Comparison of ENCODE assay signal across 27 cellular contexts in genomic region chr13:37360556-37360955, GRCh38.
DNase-seq lines count a peak whose midpoint lies in the region; FAIRE-seq and TF ChIP-seq lines count a peak whose summit lies in the region.
"Had no signal": no experiment of that assay in that cellular context is flagged by ENCODE, and none has a peak within 500 bp of the region (broad histone marks: within the 10 kb centered on the region; RNA-seq: fewer than 3 reads in every experiment).

No MANE protein-coding gene starts in this region.

- H4K20me1 ChIP-seq in keratinocyte (ENCODE audit: control insufficient read depth, extremely low read depth, insufficient read depth, low read length) = no peaks in the 10 kb centered on the region
- H4K20me1 ChIP-seq: BLaER1 treated with 17β-estradiol and CSF1 and Interleukin-3, amounts not matched to agents 10 nM and 100 nM had no signal

- dilution Hi-C loops in keratinocyte (cut with MboI; ENCODE audit: extremely low pct_ligation_motif_present, low sequenced_read_pairs) = no loop called here

- peak overlapping the region; percentile 59 for H2AFZ ChIP-seq in keratinocyte (ENCODE audit: control insufficient read depth, low read length)

- DNase-seq in AG10803 (ENCODE audit: low read depth) (peak; percentile 38), MV-4-11 (lab: John Stamatoyannopoulos, UW) (peak; percentile 24), keratinocyte (ENCODE audit: low read depth, low spot score) (no peak), H4 (ENCODE audit: low spot score) (no peak), GF-D8 (lab: John Stamatoyannopoulos, UW) (no peak), glomerular visceral epithelial cell (ENCODE audit: extremely low spot score) (no peak), NCI-H2081 (lab: John Stamatoyannopoulos, UW) (no peak)
- DNase-seq: activated CD4-positive, alpha-beta T cell treated with anti-CD3 and anti-CD28 coated beads for 1 hour; activated CD8-positive, alpha-beta T cell treated with anti-CD3 and anti-CD28 coated beads, Interleukin-2, amount 10 ng/mL, durations not matched to agents 7 days and 5 days; activated gamma-delta T cell treated with Interleukin-2 at 50 U/mL for 16 hours; activated T-cell treated with anti-CD3 and anti-CD28 coated beads, Interleukin-2, amount 50 U/mL, for 1 hour; adrenal gland; central memory CD4-positive, alpha-beta T cell; dorsolateral prefrontal cortex; glutamatergic neuron; left colon; naive thymus-derived CD8-positive, alpha-beta T cell; NCI-H1092 treated with DMSO at 0.1 percent for 48 hours; NCI-H1930; NCI-H2227 treated with DMSO at 0.1 percent for 48 hours; pancreas; right lobe of liver; upper lobe of left lung had no signal

- FAIRE-seq in endometrium (lab: Jason Lieb, UNC) (peak; percentile 58), keratinocyte (lab: Jason Lieb, UNC) (no peak)
- FAIRE-seq: GM18507, pancreas had no signal

- no peak overlapping the region for H3K9ac ChIP-seq in keratinocyte (ENCODE audit: control insufficient read depth, extremely low read depth, insufficient read depth, low read length)
- H3K9ac ChIP-seq: BLaER1 treated with 17β-estradiol and CSF1 and Interleukin-3, amounts not matched to agents 10 nM and 100 nM; KMS-11 had no signal

- no peaks in the 10 kb centered on the region for H3K36me3 ChIP-seq in keratinocyte (ENCODE audit: control insufficient read depth in 2 of 2, extremely low read depth in 1 of 2, insufficient read depth in 2 of 2, low read length in 2 of 2)
- H3K36me3 ChIP-seq: adrenal gland; BLaER1 treated with 17β-estradiol and CSF1 and Interleukin-3, amounts not matched to agents 10 nM and 100 nM; pancreas; right lobe of liver; upper lobe of left lung had no signal

- H3K27ac ChIP-seq in keratinocyte (ENCODE audit: control insufficient read depth, insufficient read depth, low read length) = no peak overlapping the region
- H3K27ac ChIP-seq: adrenal gland; BLaER1 treated with 17β-estradiol and CSF1 and Interleukin-3, amounts not matched to agents 10 nM and 100 nM; dorsolateral prefrontal cortex; KMS-11; pancreas; right lobe of liver; upper lobe of left lung had no signal

- H3K79me2 ChIP-seq in keratinocyte (ENCODE audit: control insufficient read depth, insufficient read depth, low read length) = no peaks in the 10 kb centered on the region

- H3K4me1 ChIP-seq in keratinocyte (ENCODE audit: control insufficient read depth, extremely low read depth, insufficient read depth, low read length) = peaks cover 21% of the 10 kb centered on the region
- H3K4me1 ChIP-seq: adrenal gland, pancreas, right lobe of liver had no signal

- no peaks in the 10 kb centered on the region for H3K9me1 ChIP-seq in keratinocyte (ENCODE audit: control insufficient read depth, extremely low read depth, insufficient read depth, low read length)

- TF ChIP-seq CTCF in AG10803 (conservative IDR thresholded peaks at IDR 0.05; ENCODE audit: low read length) (no peak), keratinocyte (optimal IDR thresholded peaks at IDR 0.05 in 1 of 3, IDR thresholded peaks at IDR 0.05 in 1 of 3, conservative IDR thresholded peaks at IDR 0.05 in 1 of 3; ENCODE audit: extremely low read depth in 1 of 3, insufficient read depth in 2 of 3, low read length in 3 of 3) (no peak)

- H3K4me2 ChIP-seq in keratinocyte (ENCODE audit: control insufficient read depth, extremely low read depth, insufficient read depth, low read depth, low read length) = peak overlapping the region; percentile 63
- H3K4me2 ChIP-seq: KMS-11 had no signal

- H3K4me3 ChIP-seq in AG10803 (ENCODE audit: low read length) (no peak overlapping the region), keratinocyte (ENCODE audit: control insufficient read depth in 2 of 3, extremely low read depth in 1 of 3, insufficient read depth in 2 of 3, low read depth in 1 of 3, low read length in 3 of 3) (no peak overlapping the region)
- H3K4me3 ChIP-seq: adrenal gland; BLaER1 treated with 17β-estradiol and CSF1 and Interleukin-3, amounts not matched to agents 10 nM and 100 nM; dorsolateral prefrontal cortex; pancreas; right lobe of liver; upper lobe of left lung had no signal

- no peaks in the 10 kb centered on the region for H3K9me3 ChIP-seq in keratinocyte (ENCODE audit: control insufficient read depth, low read depth, low read length)
- H3K9me3 ChIP-seq: adrenal gland; BLaER1 treated with 17β-estradiol and CSF1 and Interleukin-3, amounts not matched to agents 10 nM and 100 nM; pancreas; right lobe of liver; upper lobe of left lung had no signal

- no peaks in the 10 kb centered on the region for H3K27me3 ChIP-seq in keratinocyte (ENCODE audit: control insufficient read depth, extremely low read depth, insufficient read depth, low read length)
- H3K27me3 ChIP-seq: adrenal gland; BLaER1 treated with 17β-estradiol and CSF1 and Interleukin-3, amounts not matched to agents 10 nM and 100 nM; dorsolateral prefrontal cortex; pancreas; right lobe of liver; upper lobe of left lung had no signal

Comparison
In these comparisons a context has a peak if more than half of its experiments do, and no peak if none do; other contexts are left out.
1. DNase-seq: peak in AG10803 (single experiment) and MV-4-11 (single experiment); none in keratinocyte (single experiment), H4 (single experiment), GF-D8 (single experiment), glomerular visceral epithelial cell (single experiment) and NCI-H2081 (0 of 2).